1 cellular context compared by ENCODE assay signal in the genomic region with DNA sequence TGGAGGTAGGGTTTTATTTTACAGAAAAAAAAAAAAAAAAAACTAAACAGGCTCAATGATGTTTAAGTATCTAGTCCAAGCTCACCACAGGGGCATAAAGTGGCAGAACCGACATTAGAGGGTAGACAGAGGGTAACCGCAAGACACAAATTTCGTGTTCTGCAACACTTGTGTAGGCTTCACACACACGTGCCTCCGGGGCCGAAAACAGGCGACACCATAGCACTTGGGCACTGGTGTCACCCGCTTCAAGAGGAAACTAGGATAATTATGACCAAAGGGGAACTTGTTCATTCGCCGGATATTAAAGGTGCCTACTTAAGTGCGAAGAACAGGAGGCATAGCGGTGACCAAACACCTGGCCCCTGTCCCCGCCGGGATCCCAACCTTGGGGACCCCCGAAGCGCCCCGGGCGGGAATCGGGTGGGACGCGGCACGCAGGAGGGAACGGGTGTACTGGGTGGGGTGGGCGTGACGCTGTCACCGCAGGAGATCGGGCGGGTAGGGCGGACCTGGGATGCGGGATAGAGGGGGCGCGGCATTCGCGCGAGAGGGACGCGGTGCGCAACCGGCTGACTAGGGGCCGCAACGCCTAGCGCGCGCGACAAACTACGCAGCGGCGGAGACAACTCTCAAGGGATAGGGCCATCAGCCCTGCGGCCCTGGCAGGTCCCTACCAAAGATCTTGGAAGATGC.
A peak's percentile ranks its signal among the peaks of the same experiment; 100 is the strongest.
TF ChIP-seq lines count a peak whose summit lies in the region.

No MANE protein-coding gene starts in this region.

TF ChIP-seq in K562, 482 proteins besides CTCF, POLR2A, EP300 and RAD21:
- TF ChIP-seq ZNF24 (IDR thresholded peaks at IDR 0.05) (no peak), RBM17 (IDR thresholded peaks at IDR 0.05; ENCODE audit: borderline replicate concordance, low read depth, low read length) (no peak), MYC (IDR thresholded peaks at IDR 0.05; ENCODE audit: low read depth, low read length) (peak; percentile 20; the same call in 1 of the 2 replicates), MYC (CRISPR knock-in tag; IDR thresholded peaks at IDR 0.05; ENCODE audit: borderline replicate concordance, low read depth) (no peak), KLF13 (tag; IDR thresholded peaks at IDR 0.05; ENCODE audit: borderline replicate concordance, low read depth) (peak; percentile 40; the same call in 1 of the 2 replicates), KAT8 (IDR thresholded peaks at IDR 0.05; ENCODE audit: low read depth) (no peak), ZKSCAN3 (CRISPR knock-in tag; IDR thresholded peaks at IDR 0.05) (no peak), NR3C1 (CRISPR knock-in tag; IDR thresholded peaks at IDR 0.05) (peak; percentile 45; the same call in 1 of the 2 replicates), ZNF507 (tag; conservative IDR thresholded peaks at IDR 0.05) (no peak), ILK (tag; IDR thresholded peaks at IDR 0.05; ENCODE audit: borderline replicate concordance, low read depth) (no peak), MECOM (CRISPR knock-in tag; IDR thresholded peaks at IDR 0.05) (no peak), SIN3A (IDR thresholded peaks at IDR 0.05; ENCODE audit: borderline replicate concordance in 2 of 2, control insufficient read depth in 1 of 2, low read depth in 2 of 2, low read length in 2 of 2) (peak in 1 of 2 experiments; percentile 35; a peak in 1 of 4 replicates), SIN3B (IDR thresholded peaks at IDR 0.05; ENCODE audit: low read depth) (0 out of 2 replicates have a peak, but pooled peaks have one; percentile 22), ETV5 (CRISPR knock-in tag; IDR thresholded peaks at IDR 0.05; ENCODE audit: low read depth) (0 out of 2 replicates have a peak, but pooled peaks have one; percentile 22), CREM (IDR thresholded peaks at IDR 0.05; ENCODE audit: low read depth) (0 out of 2 replicates have a peak, but pooled peaks have one; percentile 6), HDAC1 (IDR thresholded peaks at IDR 0.05) (peak in 1 of 2 experiments; percentile 24; a peak in 2 of 4 replicates), SAP30 (IDR thresholded peaks at IDR 0.05; ENCODE audit: borderline replicate concordance, insufficient read depth, low read depth, low read length, poor library complexity, severe bottlenecking) (peak; percentile 30), DNMT1 (IDR thresholded peaks at IDR 0.05) (no peak), L3MBTL2 (IDR thresholded peaks at IDR 0.05) (peak; percentile 44)
- TF ChIP-seq, protein P1, sequence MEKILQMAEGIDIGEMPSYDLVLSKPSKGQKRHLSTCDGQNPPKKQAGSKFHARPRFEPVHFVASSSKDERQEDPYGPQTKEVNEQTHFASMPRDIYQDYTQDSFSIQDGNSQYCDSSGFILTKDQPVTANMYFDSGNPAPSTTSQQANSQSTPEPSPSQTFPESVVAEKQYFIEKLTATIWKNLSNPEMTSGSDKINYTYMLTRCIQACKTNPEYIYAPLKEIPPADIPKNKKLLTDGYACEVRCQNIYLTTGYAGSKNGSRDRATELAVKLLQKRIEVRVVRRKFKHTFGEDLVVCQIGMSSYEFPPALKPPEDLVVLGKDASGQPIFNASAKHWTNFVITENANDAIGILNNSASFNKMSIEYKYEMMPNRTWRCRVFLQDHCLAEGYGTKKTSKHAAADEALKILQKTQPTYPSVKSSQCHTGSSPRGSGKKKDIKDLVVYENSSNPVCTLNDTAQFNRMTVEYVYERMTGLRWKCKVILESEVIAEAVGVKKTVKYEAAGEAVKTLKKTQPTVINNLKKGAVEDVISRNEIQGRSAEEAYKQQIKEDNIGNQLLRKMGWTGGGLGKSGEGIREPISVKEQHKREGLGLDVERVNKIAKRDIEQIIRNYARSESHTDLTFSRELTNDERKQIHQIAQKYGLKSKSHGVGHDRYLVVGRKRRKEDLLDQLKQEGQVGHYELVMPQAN (IDR thresholded peaks at IDR 0.05; ENCODE audit: borderline replicate concordance) = 0 out of 2 replicates have a peak, but pooled peaks have one; percentile 52
- TF ChIP-seq, protein P2, sequence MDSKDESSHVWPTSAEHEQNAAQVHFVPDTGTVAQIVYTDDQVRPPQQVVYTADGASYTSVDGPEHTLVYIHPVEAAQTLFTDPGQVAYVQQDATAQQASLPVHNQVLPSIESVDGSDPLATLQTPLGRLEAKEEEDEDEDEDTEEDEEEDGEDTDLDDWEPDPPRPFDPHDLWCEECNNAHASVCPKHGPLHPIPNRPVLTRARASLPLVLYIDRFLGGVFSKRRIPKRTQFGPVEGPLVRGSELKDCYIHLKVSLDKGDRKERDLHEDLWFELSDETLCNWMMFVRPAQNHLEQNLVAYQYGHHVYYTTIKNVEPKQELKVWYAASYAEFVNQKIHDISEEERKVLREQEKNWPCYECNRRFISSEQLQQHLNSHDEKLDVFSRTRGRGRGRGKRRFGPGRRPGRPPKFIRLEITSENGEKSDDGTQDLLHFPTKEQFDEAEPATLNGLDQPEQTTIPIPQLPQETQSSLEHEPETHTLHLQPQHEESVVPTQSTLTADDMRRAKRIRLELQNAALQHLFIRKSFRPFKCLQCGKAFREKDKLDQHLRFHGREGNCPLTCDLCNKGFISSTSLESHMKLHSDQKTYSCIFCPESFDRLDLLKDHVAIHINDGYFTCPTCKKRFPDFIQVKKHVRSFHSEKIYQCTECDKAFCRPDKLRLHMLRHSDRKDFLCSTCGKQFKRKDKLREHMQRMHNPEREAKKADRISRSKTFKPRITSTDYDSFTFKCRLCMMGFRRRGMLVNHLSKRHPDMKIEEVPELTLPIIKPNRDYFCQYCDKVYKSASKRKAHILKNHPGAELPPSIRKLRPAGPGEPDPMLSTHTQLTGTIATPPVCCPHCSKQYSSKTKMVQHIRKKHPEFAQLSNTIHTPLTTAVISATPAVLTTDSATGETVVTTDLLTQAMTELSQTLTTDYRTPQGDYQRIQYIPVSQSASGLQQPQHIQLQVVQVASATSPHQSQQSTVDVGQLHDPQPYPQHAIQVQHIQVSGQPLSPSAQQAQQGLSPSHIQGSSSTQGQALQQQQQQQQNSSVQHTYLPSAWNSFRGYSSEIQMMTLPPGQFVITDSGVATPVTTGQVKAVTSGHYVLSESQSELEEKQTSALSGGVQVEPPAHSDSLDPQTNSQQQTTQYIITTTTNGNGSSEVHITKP (IDR thresholded peaks at IDR 0.05; ENCODE audit: partially characterized antibody) = no peak
- TF ChIP-seq, protein P3, sequence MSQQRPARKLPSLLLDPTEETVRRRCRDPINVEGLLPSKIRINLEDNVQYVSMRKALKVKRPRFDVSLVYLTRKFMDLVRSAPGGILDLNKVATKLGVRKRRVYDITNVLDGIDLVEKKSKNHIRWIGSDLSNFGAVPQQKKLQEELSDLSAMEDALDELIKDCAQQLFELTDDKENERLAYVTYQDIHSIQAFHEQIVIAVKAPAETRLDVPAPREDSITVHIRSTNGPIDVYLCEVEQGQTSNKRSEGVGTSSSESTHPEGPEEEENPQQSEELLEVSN (IDR thresholded peaks at IDR 0.05; ENCODE audit: borderline replicate concordance in 1 of 2, extremely low read depth in 1 of 2, insufficient read depth in 1 of 2, insufficient read length in 1 of 2, low read depth in 1 of 2, low read length in 1 of 2, poor library complexity in 1 of 2, severe bottlenecking in 1 of 2) = peak in 1 of 2 experiments; percentile 64
- TF ChIP-seq, protein P4, sequence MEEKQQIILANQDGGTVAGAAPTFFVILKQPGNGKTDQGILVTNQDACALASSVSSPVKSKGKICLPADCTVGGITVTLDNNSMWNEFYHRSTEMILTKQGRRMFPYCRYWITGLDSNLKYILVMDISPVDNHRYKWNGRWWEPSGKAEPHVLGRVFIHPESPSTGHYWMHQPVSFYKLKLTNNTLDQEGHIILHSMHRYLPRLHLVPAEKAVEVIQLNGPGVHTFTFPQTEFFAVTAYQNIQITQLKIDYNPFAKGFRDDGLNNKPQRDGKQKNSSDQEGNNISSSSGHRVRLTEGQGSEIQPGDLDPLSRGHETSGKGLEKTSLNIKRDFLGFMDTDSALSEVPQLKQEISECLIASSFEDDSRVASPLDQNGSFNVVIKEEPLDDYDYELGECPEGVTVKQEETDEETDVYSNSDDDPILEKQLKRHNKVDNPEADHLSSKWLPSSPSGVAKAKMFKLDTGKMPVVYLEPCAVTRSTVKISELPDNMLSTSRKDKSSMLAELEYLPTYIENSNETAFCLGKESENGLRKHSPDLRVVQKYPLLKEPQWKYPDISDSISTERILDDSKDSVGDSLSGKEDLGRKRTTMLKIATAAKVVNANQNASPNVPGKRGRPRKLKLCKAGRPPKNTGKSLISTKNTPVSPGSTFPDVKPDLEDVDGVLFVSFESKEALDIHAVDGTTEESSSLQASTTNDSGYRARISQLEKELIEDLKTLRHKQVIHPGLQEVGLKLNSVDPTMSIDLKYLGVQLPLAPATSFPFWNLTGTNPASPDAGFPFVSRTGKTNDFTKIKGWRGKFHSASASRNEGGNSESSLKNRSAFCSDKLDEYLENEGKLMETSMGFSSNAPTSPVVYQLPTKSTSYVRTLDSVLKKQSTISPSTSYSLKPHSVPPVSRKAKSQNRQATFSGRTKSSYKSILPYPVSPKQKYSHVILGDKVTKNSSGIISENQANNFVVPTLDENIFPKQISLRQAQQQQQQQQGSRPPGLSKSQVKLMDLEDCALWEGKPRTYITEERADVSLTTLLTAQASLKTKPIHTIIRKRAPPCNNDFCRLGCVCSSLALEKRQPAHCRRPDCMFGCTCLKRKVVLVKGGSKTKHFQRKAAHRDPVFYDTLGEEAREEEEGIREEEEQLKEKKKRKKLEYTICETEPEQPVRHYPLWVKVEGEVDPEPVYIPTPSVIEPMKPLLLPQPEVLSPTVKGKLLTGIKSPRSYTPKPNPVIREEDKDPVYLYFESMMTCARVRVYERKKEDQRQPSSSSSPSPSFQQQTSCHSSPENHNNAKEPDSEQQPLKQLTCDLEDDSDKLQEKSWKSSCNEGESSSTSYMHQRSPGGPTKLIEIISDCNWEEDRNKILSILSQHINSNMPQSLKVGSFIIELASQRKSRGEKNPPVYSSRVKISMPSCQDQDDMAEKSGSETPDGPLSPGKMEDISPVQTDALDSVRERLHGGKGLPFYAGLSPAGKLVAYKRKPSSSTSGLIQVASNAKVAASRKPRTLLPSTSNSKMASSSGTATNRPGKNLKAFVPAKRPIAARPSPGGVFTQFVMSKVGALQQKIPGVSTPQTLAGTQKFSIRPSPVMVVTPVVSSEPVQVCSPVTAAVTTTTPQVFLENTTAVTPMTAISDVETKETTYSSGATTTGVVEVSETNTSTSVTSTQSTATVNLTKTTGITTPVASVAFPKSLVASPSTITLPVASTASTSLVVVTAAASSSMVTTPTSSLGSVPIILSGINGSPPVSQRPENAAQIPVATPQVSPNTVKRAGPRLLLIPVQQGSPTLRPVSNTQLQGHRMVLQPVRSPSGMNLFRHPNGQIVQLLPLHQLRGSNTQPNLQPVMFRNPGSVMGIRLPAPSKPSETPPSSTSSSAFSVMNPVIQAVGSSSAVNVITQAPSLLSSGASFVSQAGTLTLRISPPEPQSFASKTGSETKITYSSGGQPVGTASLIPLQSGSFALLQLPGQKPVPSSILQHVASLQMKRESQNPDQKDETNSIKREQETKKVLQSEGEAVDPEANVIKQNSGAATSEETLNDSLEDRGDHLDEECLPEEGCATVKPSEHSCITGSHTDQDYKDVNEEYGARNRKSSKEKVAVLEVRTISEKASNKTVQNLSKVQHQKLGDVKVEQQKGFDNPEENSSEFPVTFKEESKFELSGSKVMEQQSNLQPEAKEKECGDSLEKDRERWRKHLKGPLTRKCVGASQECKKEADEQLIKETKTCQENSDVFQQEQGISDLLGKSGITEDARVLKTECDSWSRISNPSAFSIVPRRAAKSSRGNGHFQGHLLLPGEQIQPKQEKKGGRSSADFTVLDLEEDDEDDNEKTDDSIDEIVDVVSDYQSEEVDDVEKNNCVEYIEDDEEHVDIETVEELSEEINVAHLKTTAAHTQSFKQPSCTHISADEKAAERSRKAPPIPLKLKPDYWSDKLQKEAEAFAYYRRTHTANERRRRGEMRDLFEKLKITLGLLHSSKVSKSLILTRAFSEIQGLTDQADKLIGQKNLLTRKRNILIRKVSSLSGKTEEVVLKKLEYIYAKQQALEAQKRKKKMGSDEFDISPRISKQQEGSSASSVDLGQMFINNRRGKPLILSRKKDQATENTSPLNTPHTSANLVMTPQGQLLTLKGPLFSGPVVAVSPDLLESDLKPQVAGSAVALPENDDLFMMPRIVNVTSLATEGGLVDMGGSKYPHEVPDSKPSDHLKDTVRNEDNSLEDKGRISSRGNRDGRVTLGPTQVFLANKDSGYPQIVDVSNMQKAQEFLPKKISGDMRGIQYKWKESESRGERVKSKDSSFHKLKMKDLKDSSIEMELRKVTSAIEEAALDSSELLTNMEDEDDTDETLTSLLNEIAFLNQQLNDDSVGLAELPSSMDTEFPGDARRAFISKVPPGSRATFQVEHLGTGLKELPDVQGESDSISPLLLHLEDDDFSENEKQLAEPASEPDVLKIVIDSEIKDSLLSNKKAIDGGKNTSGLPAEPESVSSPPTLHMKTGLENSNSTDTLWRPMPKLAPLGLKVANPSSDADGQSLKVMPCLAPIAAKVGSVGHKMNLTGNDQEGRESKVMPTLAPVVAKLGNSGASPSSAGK (IDR thresholded peaks at IDR 0.05) = peak; percentile 90
